Comparison of ENCODE assay signal across 9 cellular contexts in the genomic region with DNA sequence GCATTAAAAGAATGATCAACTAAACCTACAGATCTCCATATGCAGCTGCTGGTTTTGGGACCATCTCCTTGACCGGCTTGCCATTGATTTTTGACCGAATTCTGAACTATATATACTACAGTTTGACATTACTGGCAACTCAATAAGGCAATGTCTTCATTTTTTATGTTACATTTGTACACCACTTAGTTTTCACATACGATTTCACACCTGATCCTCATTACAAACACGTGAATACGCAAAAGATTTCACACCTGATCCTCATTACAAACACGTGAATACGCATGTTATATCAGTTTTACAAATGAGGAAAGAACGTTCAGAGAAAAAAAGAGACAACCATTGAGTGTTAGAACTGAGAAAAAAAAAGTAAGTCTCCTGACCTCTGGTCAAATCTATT. TPM values are rescaled to one million over a fixed set of nuclear protein-coding genes. Genes with fewer than 3 reads are reported as not detected.
DNase-seq lines count a peak whose midpoint lies in the region; ATAC-seq and TF ChIP-seq lines count a peak whose summit lies in the region.
"Had no signal": no experiment of that assay in that cellular context is flagged by ENCODE, and none has a peak within 500 bp of the region (broad histone marks: within the 10 kb centered on the region; RNA-seq: fewer than 3 reads in every experiment).

No MANE protein-coding gene starts in this region.

- CTCF ChIA-PET in activated CD8-positive, alpha-beta T cell treated with anti-CD3 and anti-CD28 coated beads, Interleukin-2, amount 10 ng/mL, durations not matched to agents 7 days and 5 days (lab: Charles Lee): interaction anchor here (1.5 kb wide), 1 partner anchor 22 kb away, joined by 4 read pairs; no protein-coding TSS in a partner anchor

- H3K4me3 Mint-ChIP-seq in stimulated activated naive CD8-positive, alpha-beta T cell treated with anti-CD3 and anti-CD28 coated beads, Interleukin-15, Interleukin-2, amounts not matched to agents 100 ng/mL and 50 ng/mL, for 24 hours: peak overlapping the region; percentile 98
- H3K4me3 Mint-ChIP-seq in activated CD8-positive, alpha-beta T cell treated with anti-CD3 and anti-CD28 coated beads, Interleukin-2, amount 10 ng/mL, durations not matched to agents 7 days and 5 days: peak overlapping the region; percentile 99
- H3K4me3 Mint-ChIP-seq in immature natural killer cell: peak overlapping the region; percentile 95 to 100 (median 99)

- no peak for TF ChIP-seq EP300 in gastroesophageal sphincter (IDR thresholded peaks at IDR 0.05)

- POLR2A ChIA-PET in activated CD8-positive, alpha-beta T cell treated with anti-CD3 and anti-CD28 coated beads, Interleukin-2, amount 10 ng/mL, durations not matched to agents 7 days and 5 days (lab: Charles Lee): no interaction called here

- no peaks in the 10 kb centered on the region for H3K27me3 Mint-ChIP-seq in stimulated activated naive CD8-positive, alpha-beta T cell treated with anti-CD3 and anti-CD28 coated beads, Interleukin-15, Interleukin-2, amounts not matched to agents 100 ng/mL and 50 ng/mL, for 24 hours
- no peaks in the 10 kb centered on the region for H3K27me3 Mint-ChIP-seq in activated CD8-positive, alpha-beta T cell treated with anti-CD3 and anti-CD28 coated beads, Interleukin-2, amount 10 ng/mL, durations not matched to agents 7 days and 5 days (ENCODE audit: low read depth)
- H3K27me3 Mint-ChIP-seq in immature natural killer cell (ENCODE audit: low read depth in 3 of 3): peaks cover 6 to 8% (median 6%) of the 10 kb centered on the region in 3 donors

- peaks cover 48% of the 10 kb centered on the region for H3K4me1 Mint-ChIP-seq in stimulated activated naive CD8-positive, alpha-beta T cell treated with anti-CD3 and anti-CD28 coated beads, Interleukin-15, Interleukin-2, amounts not matched to agents 100 ng/mL and 50 ng/mL, for 24 hours (ENCODE audit: low read depth)
- peaks cover 33% of the 10 kb centered on the region for H3K4me1 Mint-ChIP-seq in activated CD8-positive, alpha-beta T cell treated with anti-CD3 and anti-CD28 coated beads, Interleukin-2, amount 10 ng/mL, durations not matched to agents 7 days and 5 days (ENCODE audit: low read depth)
- H3K4me1 Mint-ChIP-seq in immature natural killer cell: peaks cover 29 to 47% of the 10 kb centered on the region in 2 donors

- TF ChIP-seq CTCF in gastroesophageal sphincter (IDR thresholded peaks at IDR 0.05): no peak

- no peak for TF ChIP-seq POLR2A in gastroesophageal sphincter (IDR thresholded peaks at IDR 0.05)

- WGBS in gastroesophageal sphincter (ENCODE audit: low coverage in 1 of 2), 2 donors: 82 to 88% methylated on average over 8 of the region's 8 CpGs

- H3K36me3 Mint-ChIP-seq in stimulated activated naive CD8-positive, alpha-beta T cell treated with anti-CD3 and anti-CD28 coated beads, Interleukin-15, Interleukin-2, amounts not matched to agents 100 ng/mL and 50 ng/mL, for 24 hours (ENCODE audit: low read depth): peaks cover 14% of the 10 kb centered on the region
- H3K36me3 Mint-ChIP-seq in activated CD8-positive, alpha-beta T cell treated with anti-CD3 and anti-CD28 coated beads, Interleukin-2, amount 10 ng/mL, durations not matched to agents 7 days and 5 days (ENCODE audit: low read depth): peaks cover 15% of the 10 kb centered on the region
- no peaks in the 10 kb centered on the region for H3K36me3 Mint-ChIP-seq in immature natural killer cell

- H3K4me1 ChIP-seq in gastroesophageal sphincter: peaks cover 0 to 47% (median 4%) of the 10 kb centered on the region in 3 donors

- H3K27ac Mint-ChIP-seq in stimulated activated naive CD8-positive, alpha-beta T cell treated with anti-CD3 and anti-CD28 coated beads, Interleukin-15, Interleukin-2, amounts not matched to agents 100 ng/mL and 50 ng/mL, for 24 hours: peak overlapping the region; percentile 96
- peak overlapping the region; percentile 97 for H3K27ac Mint-ChIP-seq in activated CD8-positive, alpha-beta T cell treated with anti-CD3 and anti-CD28 coated beads, Interleukin-2, amount 10 ng/mL, durations not matched to agents 7 days and 5 days
- peak overlapping the region in 4 of 6 donors; percentile 55 to 96 (median 77) for H3K27ac Mint-ChIP-seq in immature natural killer cell

- H3K4me3 ChIP-seq in gastroesophageal sphincter: peak overlapping the region in 1 of 2 donors; percentile 78

- no peaks in the 10 kb centered on the region for H3K36me3 ChIP-seq in gastroesophageal sphincter

- H3K9me3 ChIP-seq in gastroesophageal sphincter: no peaks in the 10 kb centered on the region

- no peaks in the 10 kb centered on the region for H3K27me3 ChIP-seq in gastroesophageal sphincter

- ATAC-seq in stimulated activated naive CD8-positive, alpha-beta T cell treated with anti-CD3 and anti-CD28 coated beads, Interleukin-15, Interleukin-2, amounts not matched to agents 100 U/mL and 50 U/mL, for 24 hours: no peak
- no peak for ATAC-seq in activated CD8-positive, alpha-beta T cell treated with anti-CD3 and anti-CD28 coated beads, Interleukin-2, amount 10 ng/mL, durations not matched to agents 7 days and 5 days
- ATAC-seq in gastroesophageal sphincter: no peak

- no peak overlapping the region for H3K27ac ChIP-seq in gastroesophageal sphincter

- H3K9me3 Mint-ChIP-seq in stimulated activated naive CD8-positive, alpha-beta T cell treated with anti-CD3 and anti-CD28 coated beads, Interleukin-15, Interleukin-2, amounts not matched to agents 100 ng/mL and 50 ng/mL, for 24 hours: no peaks in the 10 kb centered on the region
- no peaks in the 10 kb centered on the region for H3K9me3 Mint-ChIP-seq in activated CD8-positive, alpha-beta T cell treated with anti-CD3 and anti-CD28 coated beads, Interleukin-2, amount 10 ng/mL, durations not matched to agents 7 days and 5 days (ENCODE audit: insufficient read depth)
- no peaks in the 10 kb centered on the region for H3K9me3 Mint-ChIP-seq in immature natural killer cell

- no peak for DNase-seq in stimulated activated naive CD8-positive, alpha-beta T cell treated with anti-CD3 and anti-CD28 coated beads, Interleukin-15, Interleukin-2, amounts not matched to agents 100 U/mL and 50 U/mL, for 24 hours
- DNase-seq in activated CD8-positive, alpha-beta T cell treated with anti-CD3 and anti-CD28 coated beads, Interleukin-2, amount 10 ng/mL, durations not matched to agents 7 days and 5 days: no peak
- no peak for DNase-seq in immature natural killer cell
- DNase-seq in LoVo (ENCODE audit: low spot score): no peak
- DNase-seq in NOMO-1 treated with dmso at 0.1 percent for 144 hours (lab: John Stamatoyannopoulos, UW; ENCODE audit: unreplicated experiment): no peak
- no peak for DNase-seq in NCI-H446 treated with DMSO at 0.1 percent for 48 hours (lab: John Stamatoyannopoulos, UW)
- DNase-seq: NCI-H2171 had no signal

RNA-seq across cellular contexts. Expression of gene SASS6, which starts 1.1 kb away (rescaled TPM):
- 10 to 100 TPM; 16.4 to 17.7 TPM for total RNA-seq in activated CD8-positive, alpha-beta T cell treated with anti-CD3 and anti-CD28 coated beads, Interleukin-2, amount 10 ng/mL, durations not matched to agents 7 days and 5 days
- polyA plus RNA-seq in immature natural killer cell: 1 to 10 TPM; 1.2 to 3.1 (median 1.8) TPM
- 1 to 10 TPM; 2.8 to 4.0 (median 3.0) TPM for total RNA-seq in gastroesophageal sphincter

RNA-seq across cellular contexts. Expression of gene TRMT13, which starts 1.3 kb away (rescaled TPM):
- 10 to 100 TPM; 17.0 to 17.4 TPM for total RNA-seq in activated CD8-positive, alpha-beta T cell treated with anti-CD3 and anti-CD28 coated beads, Interleukin-2, amount 10 ng/mL, durations not matched to agents 7 days and 5 days
- polyA plus RNA-seq in immature natural killer cell: 1 to 10 TPM; 2.2 to 7.6 (median 5.1) TPM
- 10 to 100 TPM in 3 of 4 donors, 1 to 10 TPM in 1; 6.1 to 24.9 (median 19.4) TPM for total RNA-seq in gastroesophageal sphincter

RNA-seq across cellular contexts. Expression of gene LRRC39, which starts 46.4 kb away (rescaled TPM):
- total RNA-seq in activated CD8-positive, alpha-beta T cell treated with anti-CD3 and anti-CD28 coated beads, Interleukin-2, amount 10 ng/mL, durations not matched to agents 7 days and 5 days: under 1 TPM; 0.45 to 0.52 TPM
- not detected for polyA plus RNA-seq in immature natural killer cell
- total RNA-seq in gastroesophageal sphincter: 1 to 10 TPM in 1 of 4 donors, under 1 TPM in 2, not detected in 1; 0.69 to 1.6 (median 0.78) TPM
